ENCODE assay signal across 11 cellular contexts in the genomic region with DNA sequence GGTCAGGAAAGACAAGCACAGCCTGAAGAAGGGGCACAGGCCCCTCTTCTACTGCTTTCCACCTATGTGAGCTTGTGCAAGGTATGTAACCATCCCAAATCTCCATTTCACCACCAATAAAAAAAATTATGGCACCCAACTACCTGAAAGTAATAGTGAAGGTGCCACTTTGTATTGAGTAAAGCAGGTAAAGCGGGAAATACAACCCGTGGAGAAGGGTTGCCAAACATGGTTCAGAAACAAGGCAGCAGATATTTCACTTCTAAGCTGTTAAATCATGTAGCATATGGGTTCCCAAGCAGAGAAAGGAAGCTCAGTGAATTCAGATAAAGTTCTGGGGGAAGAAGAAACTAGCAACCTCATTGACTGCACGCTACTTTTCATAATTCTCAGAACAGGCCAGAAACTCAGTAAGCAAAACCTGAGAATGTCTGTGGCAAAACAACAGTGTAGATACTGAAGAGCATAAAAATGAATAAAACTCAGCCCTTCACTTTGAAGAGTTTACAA. TPM values are rescaled to one million over a fixed set of nuclear protein-coding genes. Genes with fewer than 3 reads are reported as not detected.
A peak's percentile ranks its signal among the peaks of the same experiment; 100 is the strongest.
DNase-seq lines count a peak whose midpoint lies in the region; ATAC-seq, FAIRE-seq and TF ChIP-seq lines count a peak whose summit lies in the region.
"Had no signal": no experiment of that assay in that cellular context is flagged by ENCODE, and none has a peak within 500 bp of the region (broad histone marks: within the 10 kb centered on the region; RNA-seq: fewer than 3 reads in every experiment).

No MANE protein-coding gene starts in this region.

- no peak overlapping the region for H4K91ac ChIP-seq in trophoblast cell (ENCODE audit: low read depth, low read length)

- H2BK5ac ChIP-seq in trophoblast cell (ENCODE audit: low read depth, low read length, poor library complexity), result no peak overlapping the region

- H3K4me3 ChIP-seq in A549 (peak overlapping the region; percentile 90), epithelial cell of proximal tubule (ENCODE audit: low read depth, low read length) (peak overlapping the region; percentile 40), trophoblast cell (ENCODE audit: low read depth, low read length) (no peak overlapping the region)
- no peak overlapping the region for H3K4me3 ChIP-seq in naive thymus-derived CD4-positive, alpha-beta T cell (ENCODE audit: low read length)

- H3K4me2 ChIP-seq in A549 (peak overlapping the region; percentile 97), trophoblast cell (ENCODE audit: low read length) (peak overlapping the region; percentile 2)

- H3K4me3 Mint-ChIP-seq in naive thymus-derived CD4-positive, alpha-beta T cell, result no peak overlapping the region

- H2AK5ac ChIP-seq in trophoblast cell (ENCODE audit: low read length), result no peak overlapping the region

- no peak overlapping the region for H3K18ac ChIP-seq in trophoblast cell (ENCODE audit: low read length)

- peaks cover 19% of the 10 kb centered on the region for H3K79me1 ChIP-seq in trophoblast cell (ENCODE audit: low read length)

- peaks cover 0 to 16% (median 15%) of the 10 kb centered on the region in 7 donors for H3K4me1 Mint-ChIP-seq in naive thymus-derived CD4-positive, alpha-beta T cell

- FAIRE-seq in A549 (lab: Jason Lieb, UNC), result peak; percentile 7

- intact Hi-C loops in naive thymus-derived CD4-positive, alpha-beta T cell (cut with micrococcal nuclease), result no loop called here

- no peak for TF ChIP-seq RAD21 in A549 (conservative IDR thresholded peaks at IDR 0.05 in 1 of 2, IDR thresholded peaks at IDR 0.05 in 1 of 2)

- H3K9me3 Mint-ChIP-seq in naive thymus-derived CD4-positive, alpha-beta T cell, result peaks cover 0 to 2% (median 0%) of the 10 kb centered on the region in 11 donors
- no peaks in the 10 kb centered on the region for H3K9me3 Mint-ChIP-seq in activated naive CD4-positive, alpha-beta T cell treated with anti-CD3 and anti-CD28 coated beads, Interleukin-2, amount 50 U/mL, for 72 hours

- H3K27ac Mint-ChIP-seq in naive thymus-derived CD4-positive, alpha-beta T cell, result no peak overlapping the region
- no peak overlapping the region for H3K27ac Mint-ChIP-seq in activated naive CD4-positive, alpha-beta T cell treated with anti-CD3 and anti-CD28 coated beads, Interleukin-2, amount 50 U/mL, for 72 hours

- H3K9me3 ChIP-seq in A549 (no peaks in the 10 kb centered on the region), trophoblast cell (ENCODE audit: insufficient read depth, low read depth, low read length) (no peaks in the 10 kb centered on the region)
- no peaks in the 10 kb centered on the region for H3K9me3 ChIP-seq in naive thymus-derived CD4-positive, alpha-beta T cell (ENCODE audit: control insufficient read depth in 2 of 3, low read length in 3 of 3)

- no peak for TF ChIP-seq POLR2A in A549 (IDR thresholded peaks at IDR 0.05; ENCODE audit: low read length)

- no peak overlapping the region for H4K12ac ChIP-seq in trophoblast cell (ENCODE audit: low read depth, low read length)

- peaks cover 70% of the 10 kb centered on the region for H3K4me1 ChIP-seq in A549
- H3K4me1 ChIP-seq in trophoblast cell (ENCODE audit: control insufficient read depth in 1 of 2, insufficient read depth in 2 of 2, low read length in 2 of 2), result peaks cover 8 to 11% of the 10 kb centered on the region in 2 experiments
- H3K4me1 ChIP-seq in naive thymus-derived CD4-positive, alpha-beta T cell (ENCODE audit: control insufficient read depth in 2 of 2, insufficient read depth in 2 of 2, low read length in 2 of 2), result no peaks in the 10 kb centered on the region

- H3K4ac ChIP-seq in trophoblast cell (ENCODE audit: low read depth, low read length), result no peak overlapping the region

- 82% methylated on average over 3 of the region's 3 CpGs for WGBS in A549 (ENCODE audit: missing lambda C conversion rate)
- WGBS in trophoblast cell (ENCODE audit: extremely low coverage, insufficient coverage, insufficient read length), result no CpG with 5 or more reads among the region's 3 CpGs

- no peak overlapping the region for H2BK120ac ChIP-seq in trophoblast cell (ENCODE audit: insufficient read depth, low read length, poor library complexity)

- POLR2A ChIA-PET in A549 (lab: Yijun Ruan, JAX), result interaction anchor here (0.7 kb wide), 1 partner anchor 10 kb away, joined by 3 read pairs; no protein-coding TSS in a partner anchor
- POLR2A ChIA-PET in naive thymus-derived CD4-positive, alpha-beta T cell (lab: Charles Lee), result no interaction called here

- ATAC-seq in A549, result no peak
- ATAC-seq in naive thymus-derived CD4-positive, alpha-beta T cell, result no peak
- no peak for ATAC-seq in activated naive CD4-positive, alpha-beta T cell treated with anti-CD3 and anti-CD28 coated beads, Interleukin-2, amount 50 U/mL, for 72 hours

- TF ChIP-seq EP300 in A549 (IDR thresholded peaks at IDR 0.05), result no peak

- no peak overlapping the region for H3K23ac ChIP-seq in trophoblast cell (ENCODE audit: low read length)

- H2AFZ ChIP-seq in trophoblast cell (ENCODE audit: insufficient read depth, low read length, poor library complexity), result no peak overlapping the region

- peaks cover 16% of the 10 kb centered on the region for H3K79me2 ChIP-seq in trophoblast cell (ENCODE audit: control insufficient read depth, insufficient read depth, low read length, poor library complexity)

- no peaks in the 10 kb centered on the region for H3K36me3 Mint-ChIP-seq in naive thymus-derived CD4-positive, alpha-beta T cell
- H3K36me3 Mint-ChIP-seq in activated naive CD4-positive, alpha-beta T cell treated with anti-CD3 and anti-CD28 coated beads, Interleukin-2, amount 50 U/mL, for 72 hours, result peaks cover 0 to 8% of the 10 kb centered on the region in 2 donors

- H3K27me3 Mint-ChIP-seq in naive thymus-derived CD4-positive, alpha-beta T cell, result peaks cover 26 to 45% (median 41%) of the 10 kb centered on the region in 5 donors

- H3K27ac ChIP-seq in A549, result peak overlapping the region; percentile 45 to 72
- H3K27ac ChIP-seq in trophoblast cell (ENCODE audit: low read depth, low read length), result no peak overlapping the region
- no peak overlapping the region for H3K27ac ChIP-seq in naive thymus-derived CD4-positive, alpha-beta T cell (ENCODE audit: low read depth, low read length)

- peaks cover 0 to 4% of the 10 kb centered on the region in 2 experiments for H3K36me3 ChIP-seq in trophoblast cell (ENCODE audit: control insufficient read depth in 1 of 2, insufficient read depth in 2 of 2, low read length in 2 of 2)
- no peaks in the 10 kb centered on the region for H3K36me3 ChIP-seq in naive thymus-derived CD4-positive, alpha-beta T cell (ENCODE audit: control insufficient read depth in 2 of 3, insufficient read depth in 3 of 3, low read length in 3 of 3)

- no peaks in the 10 kb centered on the region for H3K27me3 ChIP-seq in trophoblast cell (ENCODE audit: insufficient read depth, low read length)
- H3K27me3 ChIP-seq in naive thymus-derived CD4-positive, alpha-beta T cell (ENCODE audit: control insufficient read depth in 2 of 2, insufficient read depth in 2 of 2, low read length in 2 of 2), result no peaks in the 10 kb centered on the region

- H4K8ac ChIP-seq in trophoblast cell (ENCODE audit: low read depth, low read length), result no peak overlapping the region

- no peak overlapping the region for H3K14ac ChIP-seq in trophoblast cell (ENCODE audit: low read length)

- no peak overlapping the region for H3K9ac ChIP-seq in trophoblast cell (ENCODE audit: low read length)

- TF ChIP-seq CTCF in A549 (IDR thresholded peaks at IDR 0.05) (no peak), epithelial cell of proximal tubule (conservative IDR thresholded peaks at IDR 0.05; ENCODE audit: low read depth, low read length) (no peak)

- CTCF ChIA-PET in A549 (lab: Yijun Ruan, JAX), result interaction anchor here (0.8 to 3.1 kb wide), 7 partner anchors 13 to 421 kb away, joined by 3 to 17 read pairs (median 3); no protein-coding TSS in a partner anchor
- CTCF ChIA-PET in naive thymus-derived CD4-positive, alpha-beta T cell (lab: Charles Lee), result no interaction called here

- peak overlapping the region; percentile 13 for H2BK12ac ChIP-seq in trophoblast cell (ENCODE audit: low read length)

- DNase-seq in A549 (ENCODE audit: low read depth in 1 of 2, low spot score in 1 of 2) (no peak), OCI-M1 (lab: John Stamatoyannopoulos, UW) (peak; percentile 74), epithelial cell of proximal tubule (ENCODE audit: low read depth) (no peak), trophoblast cell (no peak), NCI-H446 (lab: John Stamatoyannopoulos, UW) (no peak)
- no peak for DNase-seq in naive thymus-derived CD4-positive, alpha-beta T cell
- DNase-seq in central memory CD4-positive, alpha-beta T cell, result no peak
- no peak for DNase-seq in activated naive CD4-positive, alpha-beta T cell treated with anti-CD3 and anti-CD28 coated beads, Interleukin-2, amount 50 U/mL, for 72 hours (ENCODE audit: low spot score in 2 of 2)
- DNase-seq: activated CD4-positive, alpha-beta T cell treated with anti-CD3 and anti-CD28 coated beads for 48 hours; AML-193; NCI-H1694 treated with DMSO at 0.1 percent for 48 hours had no signal

TF ChIP-seq in A549, 52 proteins besides CTCF, POLR2A, EP300 and RAD21 (continues in another document):
- no peak for TF ChIP-seq FOXS1 (CRISPR knock-in tag; IDR thresholded peaks at IDR 0.05)
- TF ChIP-seq, protein P1, sequence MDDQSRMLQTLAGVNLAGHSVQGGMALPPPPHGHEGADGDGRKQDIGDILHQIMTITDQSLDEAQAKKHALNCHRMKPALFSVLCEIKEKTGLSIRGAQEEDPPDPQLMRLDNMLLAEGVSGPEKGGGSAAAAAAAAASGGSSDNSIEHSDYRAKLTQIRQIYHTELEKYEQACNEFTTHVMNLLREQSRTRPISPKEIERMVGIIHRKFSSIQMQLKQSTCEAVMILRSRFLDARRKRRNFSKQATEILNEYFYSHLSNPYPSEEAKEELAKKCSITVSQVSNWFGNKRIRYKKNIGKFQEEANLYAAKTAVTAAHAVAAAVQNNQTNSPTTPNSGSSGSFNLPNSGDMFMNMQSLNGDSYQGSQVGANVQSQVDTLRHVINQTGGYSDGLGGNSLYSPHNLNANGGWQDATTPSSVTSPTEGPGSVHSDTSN (IDR thresholded peaks at IDR 0.05), result no peak
- TF ChIP-seq SMC3 (IDR thresholded peaks at IDR 0.05), result no peak
- no peak for TF ChIP-seq ZNF302 (CRISPR knock-in tag; IDR thresholded peaks at IDR 0.05)
- no peak for TF ChIP-seq JUN (IDR thresholded peaks at IDR 0.05)

RNA-seq across cellular contexts. Expression of a gene that starts 4.1 kb away (rescaled TPM):
- 161 and 174 TPM in 2 replicates for polyA plus RNA-seq in A549 (2011; rRNA removed)
- 20.1 and 22.2 TPM in 2 replicates for polyA plus RNA-seq in A549 (2012; cell fraction: cytosol; rRNA removed)
- polyA plus RNA-seq in A549 (2012; cell fraction: nucleus; rRNA removed), result 20.3 and 34.8 TPM in 2 replicates
- polyA plus RNA-seq in A549 (2017; fragmentation: RNase III; extraction: RNeasy Plus Mini Kit Qiagen cat#74134 plus additional on column Dnase treatment), result 159 to 184 TPM (median 171 TPM) in 3 replicates
- 45.9 and 46.7 TPM in 2 replicates for polyA minus RNA-seq in A549 (2011; rRNA and poly(A)+ RNA removed)
- 31.0 and 82.6 TPM in 2 replicates for total RNA-seq in epithelial cell of proximal tubule
- 110 and 115 TPM in 2 replicates for polyA plus RNA-seq in trophoblast cell (2013)
- total RNA-seq in naive thymus-derived CD4-positive, alpha-beta T cell, result 1 to 10 TPM in 1 of 5 experiments, under 1 TPM in 1, not detected in 3; 0.34 to 1.4 TPM
- polyA plus RNA-seq in naive thymus-derived CD4-positive, alpha-beta T cell, result not detected
- 1 to 10 TPM in 1 of 2 donors, not detected in 1; 4.6 TPM for total RNA-seq in activated naive CD4-positive, alpha-beta T cell treated with anti-CD3 and anti-CD28 coated beads, Interleukin-2, amount 50 U/mL, for 72 hours

Comparison
In these comparisons a context has a peak if more than half of its experiments do, and no peak if none do; other contexts are left out.
1. H3K27ac ChIP-seq: peak in A549 (2 of 2); none in trophoblast cell (single experiment) and naive thymus-derived CD4-positive, alpha-beta T cell (single experiment).
2. H3K4me3 ChIP-seq: peak in A549 (single experiment) and epithelial cell of proximal tubule (single experiment); none in trophoblast cell (single experiment) and naive thymus-derived CD4-positive, alpha-beta T cell (single experiment).